Comparison of ENCODE assay signal across 1 cellular context in genomic region chr2:182248898-182249297, GRCh38.
TF ChIP-seq lines count a peak whose summit lies in the region.

No MANE protein-coding gene starts in this region.

TF ChIP-seq in HepG2, 621 proteins besides CTCF, POLR2A, EP300 and RAD21 (continued from another document):
- TF ChIP-seq ARNTL (CRISPR knock-in tag; IDR thresholded peaks at IDR 0.05) (no peak), SAFB2 (CRISPR knock-in tag; IDR thresholded peaks at IDR 0.05; ENCODE audit: borderline replicate concordance, low read depth) (no peak), ZMAT5 (CRISPR knock-in tag; IDR thresholded peaks at IDR 0.05; ENCODE audit: borderline replicate concordance, low read depth) (no peak), ZNF720 (CRISPR knock-in tag; IDR thresholded peaks at IDR 0.05) (no peak), SRY (CRISPR knock-in tag; IDR thresholded peaks at IDR 0.05) (no peak), EEA1 (CRISPR knock-in tag; IDR thresholded peaks at IDR 0.05; ENCODE audit: borderline replicate concordance) (no peak)
